In the genomic region with DNA sequence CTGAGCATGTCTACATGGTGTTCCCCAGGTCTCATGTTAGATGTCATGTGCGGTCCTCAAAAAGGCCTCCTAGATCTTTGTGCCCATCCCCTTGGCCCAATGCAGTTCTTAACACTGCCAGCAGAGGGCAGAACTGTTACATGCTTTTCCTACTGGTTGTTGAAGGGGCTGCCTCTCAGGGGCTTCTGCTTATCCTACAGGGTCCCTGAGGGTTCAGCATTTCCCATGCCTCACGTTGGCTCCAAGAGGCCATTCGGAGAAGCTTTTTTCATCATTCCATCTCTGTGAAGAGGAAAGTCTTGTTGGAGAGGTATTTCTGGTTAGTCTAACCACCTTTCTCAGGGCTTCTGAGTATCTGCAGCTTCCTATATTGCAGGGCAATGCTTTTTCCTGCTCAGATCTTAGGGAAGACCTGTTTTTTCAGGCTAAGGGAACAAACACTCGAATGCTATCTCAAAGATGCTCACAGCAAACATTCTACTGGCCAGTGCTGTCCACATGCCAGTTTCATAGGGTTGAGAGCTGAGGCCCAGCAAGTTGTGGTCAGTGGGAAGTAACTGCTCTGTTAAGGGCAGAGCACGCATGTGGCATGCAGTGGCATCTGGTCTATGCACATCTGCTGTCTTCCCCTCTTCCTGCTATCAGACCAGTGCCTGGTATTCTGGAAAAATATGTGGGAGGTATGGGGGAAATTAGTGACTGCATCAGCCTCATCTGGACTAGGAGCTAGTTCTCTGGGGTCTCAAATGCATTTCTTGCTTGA, we compare ENCODE assay signal across 8 cellular contexts. TPM values are rescaled to one million over a fixed set of nuclear protein-coding genes. Genes with fewer than 3 reads are reported as not detected.
DNase-seq lines count a peak whose midpoint lies in the region; ATAC-seq and TF ChIP-seq lines count a peak whose summit lies in the region.

No MANE protein-coding gene starts in this region.

- H3K27me3 ChIP-seq in uterus: no peaks in the 10 kb centered on the region

- H3K27ac Mint-ChIP-seq in activated CD8-positive, alpha-beta T cell treated with anti-CD3 and anti-CD28 coated beads, Interleukin-2, amount 10 ng/mL, durations not matched to agents 7 days and 5 days: no peak overlapping the region
- no peak overlapping the region for H3K27ac Mint-ChIP-seq in glutamatergic neuron (ENCODE audit: unreplicated experiment)

- CTCF ChIA-PET in activated CD8-positive, alpha-beta T cell treated with anti-CD3 and anti-CD28 coated beads, Interleukin-2, amount 10 ng/mL, durations not matched to agents 7 days and 5 days (lab: Charles Lee): interaction anchor here (0.8 to 1.8 kb wide), 3 partner anchors 7 to 39 kb away, joined by 3 to 7 read pairs (median 3); no protein-coding TSS in a partner anchor

- DNase-seq in NCI-H1417 (lab: John Stamatoyannopoulos, UW) (peak in 2 of 3 experiments; percentile 2 to 30), NCI-H1417 treated with DMSO at 0.1 percent for 48 hours (lab: John Stamatoyannopoulos, UW) (no peak), glutamatergic neuron (peak; percentile 81), retina (peak; percentile 45), uterus (no peak)
- peak; percentile 49 for DNase-seq in activated CD8-positive, alpha-beta T cell treated with anti-CD3 and anti-CD28 coated beads, Interleukin-2, amount 10 ng/mL, durations not matched to agents 7 days and 5 days

- H3K27ac ChIP-seq in KOPT-K1 (ENCODE audit: low read depth, low read length, poor library complexity, severe bottlenecking): peak overlapping the region; percentile 14
- H3K27ac ChIP-seq in uterus: no peak overlapping the region

- H3K9me3 ChIP-seq in KOPT-K1 (ENCODE audit: insufficient read depth, low read length, poor library complexity, severe bottlenecking) (no peaks in the 10 kb centered on the region), uterus (no peaks in the 10 kb centered on the region)

- no peaks in the 10 kb centered on the region for H3K27me3 Mint-ChIP-seq in activated CD8-positive, alpha-beta T cell treated with anti-CD3 and anti-CD28 coated beads, Interleukin-2, amount 10 ng/mL, durations not matched to agents 7 days and 5 days (ENCODE audit: low read depth)
- no peaks in the 10 kb centered on the region for H3K27me3 Mint-ChIP-seq in glutamatergic neuron (ENCODE audit: unreplicated experiment)

- no peak for TF ChIP-seq POLR2A in uterus (IDR thresholded peaks at IDR 0.05)

- peak; percentile 51 for ATAC-seq in GM21576 (IDR thresholded peaks at IDR 0.05; ENCODE audit: unreplicated experiment)
- no peak for ATAC-seq in activated CD8-positive, alpha-beta T cell treated with anti-CD3 and anti-CD28 coated beads, Interleukin-2, amount 10 ng/mL, durations not matched to agents 7 days and 5 days

- H3K9me3 Mint-ChIP-seq in activated CD8-positive, alpha-beta T cell treated with anti-CD3 and anti-CD28 coated beads, Interleukin-2, amount 10 ng/mL, durations not matched to agents 7 days and 5 days (ENCODE audit: insufficient read depth): no peaks in the 10 kb centered on the region
- H3K9me3 Mint-ChIP-seq in glutamatergic neuron (ENCODE audit: unreplicated experiment): peaks cover 2% of the 10 kb centered on the region

- H3K4me3 ChIP-seq in uterus: no peak overlapping the region

- no peaks in the 10 kb centered on the region for H3K36me3 ChIP-seq in KOPT-K1 (ENCODE audit: insufficient read depth, low read length)
- H3K36me3 ChIP-seq in uterus: no peaks in the 10 kb centered on the region

- TF ChIP-seq CTCF in glutamatergic neuron (IDR thresholded peaks at IDR 0.05; ENCODE audit: partially characterized antibody, unreplicated experiment) (peak; percentile 95), uterus (IDR thresholded peaks at IDR 0.05) (peak in 2 of 4 experiments; percentile 7 to 19)

- POLR2A ChIA-PET in activated CD8-positive, alpha-beta T cell treated with anti-CD3 and anti-CD28 coated beads, Interleukin-2, amount 10 ng/mL, durations not matched to agents 7 days and 5 days (lab: Charles Lee): no interaction called here

- no peaks in the 10 kb centered on the region for H3K4me1 Mint-ChIP-seq in activated CD8-positive, alpha-beta T cell treated with anti-CD3 and anti-CD28 coated beads, Interleukin-2, amount 10 ng/mL, durations not matched to agents 7 days and 5 days (ENCODE audit: low read depth)
- no peaks in the 10 kb centered on the region for H3K4me1 Mint-ChIP-seq in glutamatergic neuron (ENCODE audit: low read depth, unreplicated experiment)

- H3K36me3 Mint-ChIP-seq in activated CD8-positive, alpha-beta T cell treated with anti-CD3 and anti-CD28 coated beads, Interleukin-2, amount 10 ng/mL, durations not matched to agents 7 days and 5 days (ENCODE audit: low read depth): no peaks in the 10 kb centered on the region
- H3K36me3 Mint-ChIP-seq in glutamatergic neuron (ENCODE audit: unreplicated experiment): no peaks in the 10 kb centered on the region

- intact Hi-C loops in uterus (cut with DNase I; ENCODE audit: low total_unique reads): no loop called here

- no peak overlapping the region for H3K4me3 Mint-ChIP-seq in activated CD8-positive, alpha-beta T cell treated with anti-CD3 and anti-CD28 coated beads, Interleukin-2, amount 10 ng/mL, durations not matched to agents 7 days and 5 days
- no peak overlapping the region for H3K4me3 Mint-ChIP-seq in glutamatergic neuron (ENCODE audit: unreplicated experiment)

- H3K4me1 ChIP-seq in uterus: no peaks in the 10 kb centered on the region

RNA-seq across cellular contexts. Expression of a gene that starts 31.5 kb away (rescaled TPM):
- total RNA-seq in activated CD8-positive, alpha-beta T cell treated with anti-CD3 and anti-CD28 coated beads, Interleukin-2, amount 10 ng/mL, durations not matched to agents 7 days and 5 days: not detected
- not detected for total RNA-seq in glutamatergic neuron (ENCODE audit: unreplicated experiment)
- total RNA-seq in uterus: not detected

Comparison
In these comparisons a context has a peak if more than half of its experiments do, and no peak if none do; other contexts are left out.
1. DNase-seq: peak in NCI-H1417 (2 of 3), activated CD8-positive, alpha-beta T cell treated with anti-CD3 and anti-CD28 coated beads, Interleukin-2, amount 10 ng/mL, durations not matched to agents 7 days and 5 days (single experiment), glutamatergic neuron (single experiment) and retina (single experiment); none in NCI-H1417 treated with DMSO at 0.1 percent for 48 hours (single experiment) and uterus (0 of 2).